ENCODE assay signal across 20 cellular contexts in the genomic region with DNA sequence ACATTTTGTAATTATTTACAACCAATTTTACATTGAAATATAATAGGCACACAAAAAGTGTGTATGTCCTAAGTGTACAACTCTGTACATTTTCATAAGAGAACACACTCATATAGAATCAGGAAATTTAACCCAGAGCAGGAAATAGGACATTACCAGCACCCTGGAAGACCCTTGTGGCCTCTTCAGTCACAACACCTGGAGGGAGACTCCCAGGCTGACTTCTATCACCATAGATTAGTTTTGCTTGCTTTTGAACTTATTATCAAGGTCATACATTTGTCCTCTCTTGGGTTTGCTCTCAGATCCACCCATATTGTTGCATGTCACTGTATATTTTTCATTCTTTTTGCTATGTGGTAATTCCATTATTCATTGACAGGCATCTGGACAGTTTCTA. TPM values are rescaled to one million over a fixed set of nuclear protein-coding genes. Genes with fewer than 3 reads are reported as not detected.
DNase-seq lines count a peak whose midpoint lies in the region; ATAC-seq, FAIRE-seq and TF ChIP-seq lines count a peak whose summit lies in the region.
"Had no signal": no experiment of that assay in that cellular context is flagged by ENCODE, and none has a peak within 500 bp of the region (broad histone marks: within the 10 kb centered on the region; RNA-seq: fewer than 3 reads in every experiment).

No MANE protein-coding gene starts in this region.

- peaks cover 20% of the 10 kb centered on the region for H3K27me3 Mint-ChIP-seq in CD4-positive, alpha-beta T cell

- no peaks in the 10 kb centered on the region for H3K36me3 Mint-ChIP-seq in CD4-positive, alpha-beta T cell (ENCODE audit: low read depth)

- H3K4me2 ChIP-seq in GM12878 (ENCODE audit: control insufficient read depth, insufficient read depth) = no peak overlapping the region
- no peak overlapping the region for H3K4me2 ChIP-seq in smooth muscle cell
- H3K4me2 ChIP-seq: KMS-11 had no signal

- H3F3A ChIP-seq in smooth muscle cell (ENCODE audit: low read depth) = peaks cover 8% of the 10 kb centered on the region

- no peaks in the 10 kb centered on the region for H3K9me3 Mint-ChIP-seq in CD4-positive, alpha-beta T cell

- POLR2A ChIA-PET in CD4-positive, alpha-beta T cell (lab: Charles Lee) = no interaction called here
- POLR2A ChIA-PET in GM12878 (lab: Charles Lee) = interaction anchor here (0.6 to 5.7 kb wide), 3 partner anchors 8 to 44 kb away, joined by 4 to 56 read pairs (median 4); no protein-coding TSS in a partner anchor

- intact Hi-C loops in CD4-positive, alpha-beta T cell (cut with DNase I, micrococcal nuclease) = no loop called here
- intact Hi-C loops in GM12878 (cut with micrococcal nuclease; ENCODE audit: unreplicated experiment) (no loop called here), spleen (cut with DNase I; ENCODE audit: low total_unique reads) (no loop called here)

- FAIRE-seq in GM12878 (lab: Jason Lieb, UNC) = no peak
- FAIRE-seq: GM12891 had no signal

- in situ Hi-C loops in GM12878 (cut with MboI) = no loop called here

- H2AFZ ChIP-seq in GM12878 (ENCODE audit: control insufficient read depth, low read depth, low read length) (no peak overlapping the region), smooth muscle cell (ENCODE audit: low read depth) (no peak overlapping the region)

- RAD21 ChIA-PET in GM12878 (lab: Charles Lee; ENCODE audit: unreplicated experiment) = interaction anchor here (0.7 to 2.5 kb wide), 4 partner anchors 13 to 106 kb away, joined by 3 to 17 read pairs (median 4); partner anchors contain the start of gene CTCF

- CTCF ChIA-PET in CD4-positive, alpha-beta T cell (lab: Charles Lee) = interaction anchor here (3.8 to 6.1 kb wide), 3 partner anchors 13 kb away, joined by 27 to 48 read pairs (median 45); no protein-coding TSS in a partner anchor
- CTCF ChIA-PET in GM12878 (lab: Yijun Ruan, JAX) = interaction anchor here (1.1 to 11.3 kb wide), 3 partner anchors 12 to 40 kb away, joined by 3 to 131 read pairs (median 31); no protein-coding TSS in a partner anchor

- H3K79me2 ChIP-seq in GM12878 (ENCODE audit: control insufficient read depth, insufficient read depth, low read length) = no peaks in the 10 kb centered on the region; the same call in 1 of the 2 replicates
- H3K79me2 ChIP-seq in smooth muscle cell (ENCODE audit: low read depth) = peaks cover 35% of the 10 kb centered on the region

- H3K4me3 Mint-ChIP-seq in CD4-positive, alpha-beta T cell = peak overlapping the region; percentile 64

- H3K4me1 ChIP-seq in GM12878 (ENCODE audit: control insufficient read depth, insufficient read depth, low read length) (peaks cover 34% of the 10 kb centered on the region), spleen (peaks cover 65 to 100% (median 89%) of the 10 kb centered on the region in 6 donors), smooth muscle cell (ENCODE audit: low read depth) (peaks cover 19% of the 10 kb centered on the region)

- no peak for ATAC-seq in CD4-positive, alpha-beta T cell (ENCODE audit: poor library complexity)
- ATAC-seq in GM12878 (no peak), HG03432 (IDR thresholded peaks at IDR 0.05; ENCODE audit: unreplicated experiment) (no peak)

- H3K27ac Mint-ChIP-seq in CD4-positive, alpha-beta T cell = no peak overlapping the region

- TF ChIP-seq POLR2A in GM12878 (IDR thresholded peaks at IDR 0.05; ENCODE audit: low read depth, low read length) (no peak), spleen (IDR thresholded peaks at IDR 0.05) (no peak)

- H3K9ac ChIP-seq in GM12878 (ENCODE audit: control insufficient read depth, insufficient read depth, low read length) = no peak overlapping the region
- H3K9ac ChIP-seq in smooth muscle cell (ENCODE audit: low read depth) = no peak overlapping the region
- H3K9ac ChIP-seq: KMS-11 had no signal

- no peak overlapping the region for H3K27ac ChIP-seq in CD4-positive, alpha-beta T cell (ENCODE audit: low read depth, low read length)
- H3K27ac ChIP-seq in GM12878 (ENCODE audit: control insufficient read depth, insufficient read depth) (no peak overlapping the region), spleen (peak overlapping the region in 5 of 8 donors; percentile 4 to 96 (median 89)), smooth muscle cell (ENCODE audit: low read depth) (no peak overlapping the region)
- H3K27ac ChIP-seq: C4-2B, HL-60, KMS-11 had no signal

- no peak for TF ChIP-seq RAD21 in GM12878 (IDR thresholded peaks at IDR 0.05; ENCODE audit: insufficient read depth, low read depth, low read length)

- no peaks in the 10 kb centered on the region for H3K36me3 ChIP-seq in GM12878 (ENCODE audit: control insufficient read depth in 2 of 2, insufficient read depth in 2 of 2, low read length in 1 of 2)
- H3K36me3 ChIP-seq in spleen = peaks cover 0 to 17% (median 2%) of the 10 kb centered on the region in 6 donors
- no peaks in the 10 kb centered on the region for H3K36me3 ChIP-seq in smooth muscle cell (ENCODE audit: low read depth)

- no peak for DNase-seq in CD4-positive, alpha-beta T cell
- peak; percentile 42 for DNase-seq in HuH-7.5 (ENCODE audit: low spot score)
- no peak for DNase-seq in GM12878 (ENCODE audit: low read depth, low spot score)
- DNase-seq in spleen = no peak
- DNase-seq in cerebellar nuclear complex (lab: John Stamatoyannopoulos, UW) = no peak
- DNase-seq in activated T-cell treated with anti-CD3 and anti-CD28 coated beads, Interleukin-2, amount 50 U/mL, for 1 hour = no peak
- DNase-seq in smooth muscle cell (lab: John Stamatoyannopoulos, UW; ENCODE audit: unreplicated experiment) = no peak
- DNase-seq: COR-L47, DMS53, MV-4-11, NCI-H1417 treated with DMSO at 0.1 percent for 48 hours, NCI-H2081, NCI-H510A treated with DMSO at 0.1 percent for 48 hours, SIG-M5, SW 1271 had no signal

- peaks cover 54% of the 10 kb centered on the region for H3K4me1 Mint-ChIP-seq in CD4-positive, alpha-beta T cell (ENCODE audit: low read depth)

- peaks cover 20% of the 10 kb centered on the region for H3K27me3 ChIP-seq in CD4-positive, alpha-beta T cell (ENCODE audit: control insufficient read depth, insufficient read depth, low read length)
- H3K27me3 ChIP-seq in GM12878 (replicated peaks in 1 of 2; ENCODE audit: control insufficient read depth in 2 of 2, insufficient read depth in 2 of 2, low read length in 1 of 2) (peaks cover 0 to 2% of the 10 kb centered on the region in 2 experiments; a peak in 1 of 4 replicates), spleen (replicated peaks in 1 of 7) (peaks cover 0 to 21% (median 0%) of the 10 kb centered on the region in 7 donors), smooth muscle cell (ENCODE audit: low read depth) (no peaks in the 10 kb centered on the region)

- no TSS peak for BruUV-seq in GM12878 (replicated peaks; lab: Mats Ljungman, UMichigan)

- SMC1A ChIA-PET in GM12878 (lab: Charles Lee; ENCODE audit: uncharacterized antibody, unreplicated experiment) = no interaction called here

- H3K4me3 ChIP-seq in GM12878 = no peak overlapping the region
- no peak overlapping the region for H3K4me3 ChIP-seq in spleen
- no peak overlapping the region for H3K4me3 ChIP-seq in smooth muscle cell

- peaks cover 3% of the 10 kb centered on the region for H4K20me1 ChIP-seq in GM12878 (ENCODE audit: control insufficient read depth, insufficient read depth)
- peaks cover 92% of the 10 kb centered on the region for H4K20me1 ChIP-seq in smooth muscle cell (ENCODE audit: low read depth)

- TF ChIP-seq CTCF in CD4-positive, alpha-beta T cell (IDR thresholded peaks at IDR 0.05) = no peak
- TF ChIP-seq CTCF in GM12878 (IDR thresholded peaks at IDR 0.05 in 2 of 3, conservative IDR thresholded peaks at IDR 0.05 in 1 of 3; ENCODE audit: control insufficient read depth in 2 of 3, extremely low read depth in 1 of 3, insufficient read depth in 1 of 3, low read depth in 3 of 3, low read length in 3 of 3) (no peak), spleen (IDR thresholded peaks at IDR 0.05 in 8 of 11, conservative IDR thresholded peaks at IDR 0.05 in 3 of 11) (no peak), smooth muscle cell (IDR thresholded peaks at IDR 0.05; ENCODE audit: borderline replicate concordance, insufficient read depth, poor library complexity, severe bottlenecking) (no peak)

- no peaks in the 10 kb centered on the region for H3K9me3 ChIP-seq in CD4-positive, alpha-beta T cell (ENCODE audit: control insufficient read depth, low read length)
- H3K9me3 ChIP-seq in GM12878 (replicated peaks; ENCODE audit: control insufficient read depth, insufficient read depth, low read length) (no peaks in the 10 kb centered on the region), spleen (no peaks in the 10 kb centered on the region), smooth muscle cell (replicated peaks; ENCODE audit: low read depth) (no peaks in the 10 kb centered on the region)

- TF ChIP-seq EP300 in GM12878 (IDR thresholded peaks at IDR 0.05; ENCODE audit: borderline replicate concordance in 1 of 2, control insufficient read depth in 1 of 2, low read depth in 2 of 2, low read length in 2 of 2) = no peak

RNA-seq across cellular contexts. Expression of gene RIPOR1, which starts 5.8 kb away (rescaled TPM):
- 10 to 100 TPM; 21.3 to 25.4 TPM for total RNA-seq in CD4-positive, alpha-beta T cell
- 30.2 and 35.1 TPM in 2 replicates for total RNA-seq in GM12878 (2013; cell fraction: nucleolus; rRNA removed)
- total RNA-seq in GM12878 (2014; rRNA removed) (5.2 and 7.0 TPM in 2 replicates), GM12878 (2014; rRNA removed; fragmentation: Illumina TruSeq; extraction: Trizol) (2.6 and 2.8 TPM in 2 replicates), GM12878 (2021) (28.5 and 37.0 TPM in 2 replicates), spleen (100 to 1,000 TPM; 114 to 242 (median 188) TPM), smooth muscle cell (10.7 and 26.6 TPM in 2 replicates)
- 6.2 TPM for polyA plus RNA-seq in GM12878 (2011; ENCODE audit: low read depth)
- polyA plus RNA-seq in GM12878 (2011; rRNA removed) (1.2 and 2.0 TPM in 2 replicates), GM12878 (2014; fragmentation: Illumina TruSeq; extraction: Trizol) (7.0 and 7.9 TPM in 2 replicates), GM12878 (2014; fragmentation: Nextera tagmentation; extraction: Ambion mirVana) (under 1 TPM; 0.13 to 0.47 TPM), GM12878 (2014; rRNA removed) (10.5 and 11.6 TPM in 2 replicates), GM12878 (2016; fragmentation: Nextera tagmentation; extraction: Ambion mirVana) (10 to 100 TPM; 12.9 to 15.9 TPM), spleen (10 to 100 TPM; 29.9 to 84.7 (median 69.9) TPM), smooth muscle cell (47.3 and 57.2 TPM in 2 replicates)
- 1.1 and 1.9 TPM in 2 replicates for polyA plus RNA-seq in GM12878 (2011; cell fraction: cytosol; rRNA removed)
- 23.0 and 23.5 TPM in 2 replicates for polyA plus RNA-seq in GM12878 (2011; cell fraction: nucleus; rRNA removed)
- polyA plus RNA-seq in GM12878 (2012) = 21.5 and 24.4 TPM in 2 replicates
- 2.4 and 3.7 TPM in 2 replicates for polyA minus RNA-seq in GM12878 (2011; rRNA and poly(A)+ RNA removed)
- polyA minus RNA-seq in GM12878 (2011; cell fraction: cytosol; rRNA and poly(A)+ RNA removed) = 3.3 and 3.7 TPM in 2 replicates
- 6.7 and 6.8 TPM in 2 replicates for polyA minus RNA-seq in GM12878 (2011; cell fraction: nucleus; rRNA and poly(A)+ RNA removed)

RNA-seq across cellular contexts. Expression of gene CTCF, which starts 27.9 kb away (rescaled TPM):
- total RNA-seq in CD4-positive, alpha-beta T cell = 10 to 100 TPM; 43.8 to 46.4 TPM
- 33.8 and 38.5 TPM in 2 replicates for total RNA-seq in GM12878 (2013; cell fraction: nucleolus; rRNA removed)
- total RNA-seq in GM12878 (2014; rRNA removed) = 36.7 and 37.3 TPM in 2 replicates
- total RNA-seq in GM12878 (2014; rRNA removed; fragmentation: Illumina TruSeq; extraction: Trizol) = 43.8 and 47.9 TPM in 2 replicates
- 42.7 and 43.6 TPM in 2 replicates for total RNA-seq in GM12878 (2021)
- 20.5 TPM for polyA plus RNA-seq in GM12878 (2011; ENCODE audit: low read depth)
- 36.1 and 40.1 TPM in 2 replicates for polyA plus RNA-seq in GM12878 (2011; rRNA removed)
- 30.9 and 31.3 TPM in 2 replicates for polyA plus RNA-seq in GM12878 (2011; cell fraction: cytosol; rRNA removed)
- polyA plus RNA-seq in GM12878 (2011; cell fraction: nucleus; rRNA removed) = 20.5 and 25.6 TPM in 2 replicates
- polyA plus RNA-seq in GM12878 (2012) = 23.4 and 27.5 TPM in 2 replicates
- polyA plus RNA-seq in GM12878 (2014; fragmentation: Illumina TruSeq; extraction: Trizol) = 52.8 and 55.0 TPM in 2 replicates
- 10 to 100 TPM in 1 of 2 experiments, 1 to 10 TPM in 1; 9.1 to 18.3 TPM for polyA plus RNA-seq in GM12878 (2014; fragmentation: Nextera tagmentation; extraction: Ambion mirVana)
- polyA plus RNA-seq in GM12878 (2014; rRNA removed) = 34.7 and 35.8 TPM in 2 replicates
- 10 to 100 TPM; 47.5 to 51.6 TPM for polyA plus RNA-seq in GM12878 (2016; fragmentation: Nextera tagmentation; extraction: Ambion mirVana)
- polyA minus RNA-seq in GM12878 (2011; rRNA and poly(A)+ RNA removed) = 47.4 and 57.4 TPM in 2 replicates
- polyA minus RNA-seq in GM12878 (2011; cell fraction: cytosol; rRNA and poly(A)+ RNA removed) = 18.8 and 22.7 TPM in 2 replicates
- 10.6 and 22.3 TPM in 2 replicates for polyA minus RNA-seq in GM12878 (2011; cell fraction: nucleus; rRNA and poly(A)+ RNA removed)
- 10 to 100 TPM; 47.6 to 67.7 (median 50.8) TPM for total RNA-seq in spleen
- 10 to 100 TPM; 24.4 to 36.7 (median 25.6) TPM for polyA plus RNA-seq in spleen
- total RNA-seq in smooth muscle cell = 32.4 and 37.3 TPM in 2 replicates
- 28.4 and 34.8 TPM in 2 replicates for polyA plus RNA-seq in smooth muscle cell

RNA-seq across cellular contexts. Expression of gene AGRP, which starts 51.1 kb away (rescaled TPM):
- not detected for total RNA-seq in CD4-positive, alpha-beta T cell
- not detected in 2 replicates for total RNA-seq in GM12878 (2013; cell fraction: nucleolus; rRNA removed)
- total RNA-seq in GM12878 (2014; rRNA removed) = not detected in 2 replicates
- not detected in 2 replicates for total RNA-seq in GM12878 (2014; rRNA removed; fragmentation: Illumina TruSeq; extraction: Trizol)
- not detected in 2 replicates for total RNA-seq in GM12878 (2021)
- not detected for polyA plus RNA-seq in GM12878 (2011; ENCODE audit: low read depth)
- not detected in 2 replicates for polyA plus RNA-seq in GM12878 (2011; rRNA removed)
- not detected in 2 replicates for polyA plus RNA-seq in GM12878 (2011; cell fraction: cytosol; rRNA removed)
- polyA plus RNA-seq in GM12878 (2011; cell fraction: nucleus; rRNA removed) = not detected in 2 replicates
- polyA plus RNA-seq in GM12878 (2012) = 0.27 TPM in 1 of 2 replicates, not detected in the other
- polyA plus RNA-seq in GM12878 (2014; fragmentation: Illumina TruSeq; extraction: Trizol) = not detected in 2 replicates
- under 1 TPM; 0.16 to 0.34 TPM for polyA plus RNA-seq in GM12878 (2014; fragmentation: Nextera tagmentation; extraction: Ambion mirVana)
- 0.27 TPM in 1 of 2 replicates, not detected in the other for polyA plus RNA-seq in GM12878 (2014; rRNA removed)
- under 1 TPM; 0.72 to 0.75 TPM for polyA plus RNA-seq in GM12878 (2016; fragmentation: Nextera tagmentation; extraction: Ambion mirVana)
- not detected in 2 replicates for polyA minus RNA-seq in GM12878 (2011; rRNA and poly(A)+ RNA removed)
- not detected in 2 replicates for polyA minus RNA-seq in GM12878 (2011; cell fraction: cytosol; rRNA and poly(A)+ RNA removed)
- not detected in 2 replicates for polyA minus RNA-seq in GM12878 (2011; cell fraction: nucleus; rRNA and poly(A)+ RNA removed)
- under 1 TPM in 1 of 7 donors, not detected in 6; 0.91 TPM for total RNA-seq in spleen
- under 1 TPM; 0.15 to 0.30 (median 0.22) TPM for polyA plus RNA-seq in spleen
- not detected in 2 replicates for total RNA-seq in smooth muscle cell
- not detected in 2 replicates for polyA plus RNA-seq in smooth muscle cell

RNA-seq across cellular contexts. Expression of gene ATP6V0D1, which starts 53.5 kb away (rescaled TPM):
- total RNA-seq in CD4-positive, alpha-beta T cell = 10 to 100 TPM; 39.4 to 41.7 TPM
- total RNA-seq in GM12878 (2013; cell fraction: nucleolus; rRNA removed) = 17.4 and 19.9 TPM in 2 replicates
- total RNA-seq in GM12878 (2014; rRNA removed) (72.4 and 73.8 TPM in 2 replicates), GM12878 (2014; rRNA removed; fragmentation: Illumina TruSeq; extraction: Trizol) (41.8 and 50.2 TPM in 2 replicates), GM12878 (2021) (67.7 and 71.6 TPM in 2 replicates), spleen (100 to 1,000 TPM in 5 of 7 donors, 10 to 100 TPM in 2; 97.5 to 133 (median 114) TPM), smooth muscle cell (74.7 and 96.8 TPM in 2 replicates)
- polyA plus RNA-seq in GM12878 (2011; ENCODE audit: low read depth) = 36.5 TPM
- polyA plus RNA-seq in GM12878 (2011; rRNA removed) (24.5 and 56.5 TPM in 2 replicates), GM12878 (2014; fragmentation: Illumina TruSeq; extraction: Trizol) (35.1 and 72.2 TPM in 2 replicates), GM12878 (2014; fragmentation: Nextera tagmentation; extraction: Ambion mirVana) (10 to 100 TPM; 28.1 to 30.2 TPM), GM12878 (2014; rRNA removed) (69.0 and 81.4 TPM in 2 replicates), GM12878 (2016; fragmentation: Nextera tagmentation; extraction: Ambion mirVana) (100 to 1,000 TPM; 126 to 141 TPM), spleen (10 to 100 TPM; 37.3 to 68.6 (median 40.1) TPM), smooth muscle cell (114 and 128 TPM in 2 replicates)
- 108 and 129 TPM in 2 replicates for polyA plus RNA-seq in GM12878 (2011; cell fraction: cytosol; rRNA removed)
- 47.1 and 63.7 TPM in 2 replicates for polyA plus RNA-seq in GM12878 (2011; cell fraction: nucleus; rRNA removed)
- polyA plus RNA-seq in GM12878 (2012) = 48.2 and 55.4 TPM in 2 replicates
- 121 and 140 TPM in 2 replicates for polyA minus RNA-seq in GM12878 (2011; rRNA and poly(A)+ RNA removed)
- polyA minus RNA-seq in GM12878 (2011; cell fraction: cytosol; rRNA and poly(A)+ RNA removed) = 42.8 and 49.1 TPM in 2 replicates
- polyA minus RNA-seq in GM12878 (2011; cell fraction: nucleus; rRNA and poly(A)+ RNA removed) = 13.9 and 24.0 TPM in 2 replicates

Comparison
In these comparisons a context has a peak if more than half of its experiments do, and no peak if none do; other contexts are left out.
1. H3K27ac ChIP-seq: peak in spleen (5 of 8); none in CD4-positive, alpha-beta T cell (single experiment), GM12878 (single experiment) and smooth muscle cell (single experiment).